Comparison of ENCODE assay signal across 8 cellular contexts in the genomic region with DNA sequence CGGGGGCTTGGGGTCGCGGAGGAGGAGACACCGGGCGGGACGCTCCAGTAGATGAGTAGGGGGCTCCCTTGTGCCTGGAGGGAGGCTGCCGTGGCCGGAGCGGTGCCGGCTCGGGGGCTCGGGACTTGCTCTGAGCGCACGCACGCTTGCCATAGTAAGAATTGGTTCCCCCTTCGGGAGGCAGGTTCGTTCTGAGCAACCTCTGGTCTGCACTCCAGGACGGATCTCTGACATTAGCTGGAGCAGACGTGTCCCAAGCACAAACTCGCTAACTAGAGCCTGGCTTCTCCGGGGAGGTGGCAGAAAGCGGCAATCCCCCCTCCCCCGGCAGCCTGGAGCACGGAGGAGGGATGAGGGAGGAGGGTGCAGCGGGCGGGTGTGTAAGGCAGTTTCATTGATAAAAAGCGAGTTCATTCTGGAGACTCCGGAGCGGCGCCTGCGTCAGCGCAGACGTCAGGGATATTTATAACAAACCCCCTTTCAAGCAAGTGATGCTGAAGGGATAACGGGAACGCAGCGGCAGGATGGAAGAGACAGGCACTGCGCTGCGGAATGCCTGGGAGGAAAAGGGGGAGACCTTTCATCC.
A peak's percentile ranks its signal among the peaks of the same experiment; 100 is the strongest.
DNase-seq lines count a peak whose midpoint lies in the region; ATAC-seq and TF ChIP-seq lines count a peak whose summit lies in the region.

No MANE protein-coding gene starts in this region.

- H4K20me1 ChIP-seq in DND-41 (ENCODE audit: insufficient read depth, low read length), result peaks cover 34% of the 10 kb centered on the region

- ATAC-seq in DND-41 (ENCODE audit: insufficient read depth, low read depth), result no peak
- ATAC-seq in HG02870 (IDR thresholded peaks at IDR 0.05; ENCODE audit: unreplicated experiment), result no peak

- peak overlapping the region; percentile 71; the same call in 1 of the 2 replicates for H3K27ac ChIP-seq in DND-41 (ENCODE audit: low read length)
- H3K27ac ChIP-seq in SK-N-MC, result peak overlapping the region; percentile 94

- TF ChIP-seq CTCF in DND-41 (IDR thresholded peaks at IDR 0.05; ENCODE audit: borderline replicate concordance, extremely low read depth, low read length, poor library complexity, severe bottlenecking), result no peak
- TF ChIP-seq CTCF in astrocyte of the cerebellum (IDR thresholded peaks at IDR 0.05; ENCODE audit: low read depth, low read length, missing control alignments), result no peak

- H3K4me1 ChIP-seq in DND-41 (ENCODE audit: insufficient read depth, low read length), result peaks cover 30% of the 10 kb centered on the region

- H3K79me2 ChIP-seq in DND-41 (ENCODE audit: insufficient read depth, low read length), result no peaks in the 10 kb centered on the region

- H3K36me3 ChIP-seq in DND-41 (ENCODE audit: insufficient read depth, low read length) (no peaks in the 10 kb centered on the region), SK-N-MC (ENCODE audit: insufficient read depth, low read length) (peaks cover 30% of the 10 kb centered on the region)

- no peak for DNase-seq in DND-41
- peak; percentile 31 for DNase-seq in HK-2 (ENCODE audit: unreplicated experiment)
- DNase-seq in SK-N-MC (ENCODE audit: low read depth, low spot score), result no peak
- DNase-seq in astrocyte of the cerebellum (ENCODE audit: low read depth), result no peak
- DNase-seq in hypothalamus (lab: John Stamatoyannopoulos, UW), result peak in 49 of 51 donors; percentile 11 to 87 (median 68)
- DNase-seq in putamen (ENCODE audit: low spot score), result peak; percentile 80
- no peak for DNase-seq in NCI-H1436 (lab: John Stamatoyannopoulos, UW)

- peak overlapping the region; percentile 98 for H3K4me2 ChIP-seq in DND-41 (ENCODE audit: insufficient read depth, low read length)

- H3K4me3 ChIP-seq in DND-41 (ENCODE audit: low read depth in 1 of 2, low read length in 2 of 2), result peak overlapping the region; percentile 38 to 70
- H3K4me3 ChIP-seq in SK-N-MC, result peak overlapping the region; percentile 98
- H3K4me3 ChIP-seq in astrocyte of the cerebellum (ENCODE audit: low read depth, low read length), result peak overlapping the region; percentile 97

- H3K9me3 ChIP-seq in DND-41 (ENCODE audit: insufficient read depth, low read length, severe bottlenecking) (no peaks in the 10 kb centered on the region), SK-N-MC (ENCODE audit: low read depth, low read length) (no peaks in the 10 kb centered on the region)

- in situ Hi-C loops in astrocyte of the cerebellum (cut with HindIII; ENCODE audit: low sequenced_read_pairs), result no loop called here

- H3K27me3 ChIP-seq in DND-41 (ENCODE audit: insufficient read depth, low read length, poor library complexity), result peaks cover 50% of the 10 kb centered on the region

- peak overlapping the region; percentile 80 for H2AFZ ChIP-seq in DND-41 (ENCODE audit: low read depth, low read length)

- H3K9ac ChIP-seq in DND-41 (ENCODE audit: low read depth, low read length) (peak overlapping the region; percentile 67), SK-N-MC (ENCODE audit: insufficient read length) (peak overlapping the region; percentile 86)

Comparison
In these comparisons a context has a peak if more than half of its experiments do, and no peak if none do; other contexts are left out.
1. DNase-seq: peak in HK-2 (single experiment), hypothalamus (49 of 51) and putamen (single experiment); none in DND-41 (single experiment), SK-N-MC (single experiment), astrocyte of the cerebellum (single experiment) and NCI-H1436 (single experiment).
2. Peak in every context shown above with its lines, with median percentiles within 50 percentile points of each other: H3K4me3 ChIP-seq.